1 cellular context compared by ENCODE assay signal in genomic region chr17:38659415-38659814, GRCh38.
TF ChIP-seq lines count a peak whose summit lies in the region.

No MANE protein-coding gene starts in this region.

TF ChIP-seq in HepG2, 621 proteins besides CTCF, POLR2A, EP300 and RAD21 (continues in another document):
- TF ChIP-seq GATAD2A (CRISPR knock-in tag; IDR thresholded peaks at IDR 0.05) (peak; percentile 44; the same call in 1 of the 2 replicates), ZNF841 (CRISPR knock-in tag; IDR thresholded peaks at IDR 0.05; ENCODE audit: borderline replicate concordance) (no peak), U2AF2 (IDR thresholded peaks at IDR 0.05; ENCODE audit: low read depth, low read length) (no peak), SMARCE1 (IDR thresholded peaks at IDR 0.05; ENCODE audit: borderline replicate concordance) (no peak), NCOA1 (CRISPR knock-in tag; IDR thresholded peaks at IDR 0.05) (0 out of 2 replicates have a peak, but pooled peaks have one; percentile 8), ATF1 (CRISPR knock-in tag; IDR thresholded peaks at IDR 0.05) (no peak), ASH2L (IDR thresholded peaks at IDR 0.05; ENCODE audit: insufficient read length, low read depth, low read length) (no peak), NCOA2 (CRISPR knock-in tag; IDR thresholded peaks at IDR 0.05) (peak; percentile 39; the same call in 1 of the 2 replicates), HNF4G (IDR thresholded peaks at IDR 0.05; ENCODE audit: borderline replicate concordance, low read depth, low read length) (peak; percentile 32; the same call in 1 of the 2 replicates), HNF4G (CRISPR knock-in tag; IDR thresholded peaks at IDR 0.05; ENCODE audit: borderline replicate concordance, low read depth) (no peak), RCOR2 (CRISPR knock-in tag; IDR thresholded peaks at IDR 0.05) (peak; percentile 63), SOX5 (CRISPR knock-in tag; IDR thresholded peaks at IDR 0.05; ENCODE audit: borderline replicate concordance) (0 out of 2 replicates have a peak, but pooled peaks have one; percentile 9), HCFC1 (IDR thresholded peaks at IDR 0.05; ENCODE audit: low read depth, low read length) (no peak), ZNF614 (CRISPR knock-in tag; IDR thresholded peaks at IDR 0.05; ENCODE audit: borderline replicate concordance) (0 out of 2 replicates have a peak, but pooled peaks have one; percentile 55), HOXA7 (CRISPR knock-in tag; IDR thresholded peaks at IDR 0.05) (no peak), NR2F6 (IDR thresholded peaks at IDR 0.05) (no peak), NR2F6 (CRISPR knock-in tag; IDR thresholded peaks at IDR 0.05) (no peak), JUNB (CRISPR knock-in tag; IDR thresholded peaks at IDR 0.05; ENCODE audit: borderline replicate concordance) (no peak), NFIB (CRISPR knock-in tag; IDR thresholded peaks at IDR 0.05; ENCODE audit: borderline replicate concordance) (no peak), DMAP1 (CRISPR knock-in tag; IDR thresholded peaks at IDR 0.05) (0 out of 2 replicates have a peak, but pooled peaks have one; percentile 17), HDAC2 (CRISPR knock-in tag; IDR thresholded peaks at IDR 0.05) (peak; percentile 61), TEAD3 (CRISPR knock-in tag; optimal IDR thresholded peaks at IDR 0.05; ENCODE audit: borderline replicate concordance) (peak; percentile 4), ZNF589 (CRISPR knock-in tag; conservative IDR thresholded peaks at IDR 0.05) (no peak), PAXIP1 (CRISPR knock-in tag; conservative IDR thresholded peaks at IDR 0.05) (peak; percentile 65), ZFP90 (CRISPR knock-in tag; IDR thresholded peaks at IDR 0.05; ENCODE audit: borderline replicate concordance) (peak; percentile 90; the same call in 1 of the 2 replicates), MYNN (CRISPR knock-in tag; IDR thresholded peaks at IDR 0.05; ENCODE audit: low read depth) (no peak), TCF12 (IDR thresholded peaks at IDR 0.05) (no peak), TCF12 (CRISPR knock-in tag; IDR thresholded peaks at IDR 0.05) (no peak), HNF1B (CRISPR knock-in tag; IDR thresholded peaks at IDR 0.05) (0 out of 2 replicates have a peak, but pooled peaks have one; percentile 46), ZMYM3 (CRISPR knock-in tag; IDR thresholded peaks at IDR 0.05) (peak; percentile 34; the same call in 1 of the 2 replicates), NFE2L2 (IDR thresholded peaks at IDR 0.05; ENCODE audit: low read length) (0 out of 2 replicates have a peak, but pooled peaks have one; percentile 21), ZNF503 (CRISPR knock-in tag; IDR thresholded peaks at IDR 0.05) (no peak), ZNF770 (CRISPR knock-in tag; IDR thresholded peaks at IDR 0.05) (peak; percentile 97), SALL2 (CRISPR knock-in tag; IDR thresholded peaks at IDR 0.05) (no peak), PATZ1 (CRISPR knock-in tag; IDR thresholded peaks at IDR 0.05) (peak; percentile 45; the same call in 1 of the 2 replicates), HDAC1 (CRISPR knock-in tag; IDR thresholded peaks at IDR 0.05) (peak; percentile 48), RARA (CRISPR knock-in tag; IDR thresholded peaks at IDR 0.05) (peak; percentile 42), SALL1 (CRISPR knock-in tag; IDR thresholded peaks at IDR 0.05) (peak; percentile 38; the same call in 1 of the 2 replicates), TAF1 (CRISPR knock-in tag; IDR thresholded peaks at IDR 0.05) (0 out of 2 replicates have a peak, but pooled peaks have one; percentile 18), ZSCAN9 (CRISPR knock-in tag; IDR thresholded peaks at IDR 0.05; ENCODE audit: borderline replicate concordance) (0 out of 2 replicates have a peak, but pooled peaks have one; percentile 25), ZNF501 (CRISPR knock-in tag; IDR thresholded peaks at IDR 0.05) (0 out of 2 replicates have a peak, but pooled peaks have one; percentile 56), ARID5B (CRISPR knock-in tag; IDR thresholded peaks at IDR 0.05) (peak; percentile 53), ATF3 (CRISPR knock-in tag; IDR thresholded peaks at IDR 0.05) (0 out of 2 replicates have a peak, but pooled peaks have one; percentile 12), GATAD1 (CRISPR knock-in tag; IDR thresholded peaks at IDR 0.05) (0 out of 2 replicates have a peak, but pooled peaks have one; percentile 27), MIXL1 (CRISPR knock-in tag; IDR thresholded peaks at IDR 0.05) (0 out of 2 replicates have a peak, but pooled peaks have one; percentile 47)
